In the genomic region with DNA sequence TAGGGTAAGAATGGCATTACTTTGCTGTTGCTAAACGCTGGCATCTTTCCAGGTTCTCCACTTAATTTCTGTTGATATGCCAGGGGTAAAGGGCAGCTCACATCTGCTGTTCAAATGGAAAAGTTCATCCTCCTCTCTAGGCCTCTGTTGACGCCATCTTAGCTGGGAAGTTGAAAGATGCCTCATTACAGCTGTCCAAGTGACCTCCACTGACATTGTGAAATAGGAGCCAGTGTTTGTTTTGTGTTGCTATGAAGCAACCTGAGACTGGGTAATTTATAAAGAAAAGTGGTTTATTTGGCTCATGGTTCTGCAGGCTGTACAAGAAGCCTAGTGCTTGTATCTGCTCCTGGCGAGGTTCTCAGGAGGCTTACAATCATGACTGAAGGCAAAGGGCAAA, we compare ENCODE assay signal across 1 cellular context.
TF ChIP-seq lines count a peak whose summit lies in the region.

No MANE protein-coding gene starts in this region.

TF ChIP-seq in HepG2, 621 proteins besides CTCF, POLR2A, EP300 and RAD21 (continued from another document and continues in another):
- TF ChIP-seq, protein P1, sequence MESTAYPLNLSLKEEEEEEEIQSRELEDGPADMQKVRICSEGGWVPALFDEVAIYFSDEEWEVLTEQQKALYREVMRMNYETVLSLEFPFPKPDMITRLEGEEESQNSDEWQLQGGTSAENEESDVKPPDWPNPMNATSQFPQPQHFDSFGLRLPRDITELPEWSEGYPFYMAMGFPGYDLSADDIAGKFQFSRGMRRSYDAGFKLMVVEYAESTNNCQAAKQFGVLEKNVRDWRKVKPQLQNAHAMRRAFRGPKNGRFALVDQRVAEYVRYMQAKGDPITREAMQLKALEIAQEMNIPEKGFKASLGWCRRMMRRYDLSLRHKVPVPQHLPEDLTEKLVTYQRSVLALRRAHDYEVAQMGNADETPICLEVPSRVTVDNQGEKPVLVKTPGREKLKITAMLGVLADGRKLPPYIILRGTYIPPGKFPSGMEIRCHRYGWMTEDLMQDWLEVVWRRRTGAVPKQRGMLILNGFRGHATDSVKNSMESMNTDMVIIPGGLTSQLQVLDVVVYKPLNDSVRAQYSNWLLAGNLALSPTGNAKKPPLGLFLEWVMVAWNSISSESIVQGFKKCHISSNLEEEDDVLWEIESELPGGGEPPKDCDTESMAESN (CRISPR knock-in tag; conservative IDR thresholded peaks at IDR 0.05) = peak; percentile 99
- TF ChIP-seq SSRP1 (CRISPR knock-in tag; IDR thresholded peaks at IDR 0.05) (no peak), PPARG (CRISPR knock-in tag; conservative IDR thresholded peaks at IDR 0.05) (peak; percentile 49; the same call in 1 of the 2 replicates), NCOR1 (IDR thresholded peaks at IDR 0.05; ENCODE audit: borderline replicate concordance, low read length) (peak; percentile 62; the same call in 1 of the 2 replicates), HES4 (CRISPR knock-in tag; IDR thresholded peaks at IDR 0.05; ENCODE audit: borderline replicate concordance) (no peak), NCOA5 (CRISPR knock-in tag; IDR thresholded peaks at IDR 0.05) (no peak), ZNF34 (CRISPR knock-in tag; IDR thresholded peaks at IDR 0.05; ENCODE audit: borderline replicate concordance) (no peak), TBL1XR1 (IDR thresholded peaks at IDR 0.05; ENCODE audit: borderline replicate concordance, low read length, partially characterized antibody) (peak; percentile 60), ZNF432 (CRISPR knock-in tag; IDR thresholded peaks at IDR 0.05; ENCODE audit: borderline replicate concordance) (no peak), NFATC3 (CRISPR knock-in tag; IDR thresholded peaks at IDR 0.05) (no peak), FOXK2 (IDR thresholded peaks at IDR 0.05) (no peak), ATF7 (IDR thresholded peaks at IDR 0.05) (peak; percentile 42; the same call in 1 of the 2 replicates), ATF7 (CRISPR knock-in tag; IDR thresholded peaks at IDR 0.05) (no peak), RNF2 (conservative IDR thresholded peaks at IDR 0.05; ENCODE audit: low read depth) (no peak), ZNF331 (CRISPR knock-in tag; IDR thresholded peaks at IDR 0.05) (peak; percentile 96), SUZ12 (IDR thresholded peaks at IDR 0.05; ENCODE audit: low read depth, low read length) (no peak), NR2C2 (CRISPR knock-in tag; IDR thresholded peaks at IDR 0.05; ENCODE audit: borderline replicate concordance) (peak; percentile 87), MED8 (CRISPR knock-in tag; IDR thresholded peaks at IDR 0.05; ENCODE audit: insufficient replicate concordance) (no peak), GPN1 (CRISPR knock-in tag; IDR thresholded peaks at IDR 0.05; ENCODE audit: borderline replicate concordance) (no peak), KMT2A (CRISPR knock-in tag; IDR thresholded peaks at IDR 0.05) (no peak), RFXANK (CRISPR knock-in tag; IDR thresholded peaks at IDR 0.05) (no peak), JUN (CRISPR knock-in tag; IDR thresholded peaks at IDR 0.05) (no peak), ZNF615 (CRISPR knock-in tag; IDR thresholded peaks at IDR 0.05; ENCODE audit: borderline replicate concordance) (no peak), FOSL2 (CRISPR knock-in tag; IDR thresholded peaks at IDR 0.05) (peak; percentile 76), ESRRA (CRISPR knock-in tag; IDR thresholded peaks at IDR 0.05; ENCODE audit: low read depth) (0 out of 2 replicates have a peak, but pooled peaks have one; percentile 60), GLI4 (CRISPR knock-in tag; IDR thresholded peaks at IDR 0.05; ENCODE audit: borderline replicate concordance) (no peak), MYC (CRISPR knock-in tag; IDR thresholded peaks at IDR 0.05; ENCODE audit: borderline replicate concordance) (no peak), ZNF816 (CRISPR knock-in tag; IDR thresholded peaks at IDR 0.05; ENCODE audit: borderline replicate concordance) (no peak), CREM (IDR thresholded peaks at IDR 0.05) (peak; percentile 30; the same call in 1 of the 2 replicates), CREM (CRISPR knock-in tag; IDR thresholded peaks at IDR 0.05) (no peak), ZMAT3 (CRISPR knock-in tag; conservative IDR thresholded peaks at IDR 0.05) (no peak), THAP11 (CRISPR knock-in tag; IDR thresholded peaks at IDR 0.05) (peak; percentile 75), RXRA (CRISPR knock-in tag; IDR thresholded peaks at IDR 0.05) (peak; percentile 33; the same call in 1 of the 2 replicates), KDM5B (CRISPR knock-in tag; IDR thresholded peaks at IDR 0.05; ENCODE audit: borderline replicate concordance) (no peak), STAG1 (CRISPR knock-in tag; IDR thresholded peaks at IDR 0.05) (no peak), ZNF282 (IDR thresholded peaks at IDR 0.05; ENCODE audit: partially characterized antibody) (no peak), SALL1 (CRISPR knock-in tag; IDR thresholded peaks at IDR 0.05) (peak; percentile 64; the same call in 1 of the 2 replicates)
- TF ChIP-seq, protein P2, sequence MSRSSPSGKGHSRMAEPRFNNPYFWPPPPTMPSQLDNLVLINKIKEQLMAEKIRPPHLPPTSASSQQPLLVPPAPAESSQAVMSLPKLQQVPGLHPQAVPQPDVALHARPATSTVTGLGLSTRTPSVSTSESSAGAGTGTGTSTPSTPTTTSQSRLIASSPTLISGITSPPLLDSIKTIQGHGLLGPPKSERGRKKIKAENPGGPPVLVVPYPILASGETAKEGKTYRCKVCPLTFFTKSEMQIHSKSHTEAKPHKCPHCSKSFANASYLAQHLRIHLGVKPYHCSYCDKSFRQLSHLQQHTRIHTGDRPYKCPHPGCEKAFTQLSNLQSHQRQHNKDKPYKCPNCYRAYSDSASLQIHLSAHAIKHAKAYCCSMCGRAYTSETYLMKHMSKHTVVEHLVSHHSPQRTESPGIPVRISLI (CRISPR knock-in tag; IDR thresholded peaks at IDR 0.05; ENCODE audit: borderline replicate concordance) = 0 out of 2 replicates have a peak, but pooled peaks have one; percentile 31
- TF ChIP-seq, protein P3, sequence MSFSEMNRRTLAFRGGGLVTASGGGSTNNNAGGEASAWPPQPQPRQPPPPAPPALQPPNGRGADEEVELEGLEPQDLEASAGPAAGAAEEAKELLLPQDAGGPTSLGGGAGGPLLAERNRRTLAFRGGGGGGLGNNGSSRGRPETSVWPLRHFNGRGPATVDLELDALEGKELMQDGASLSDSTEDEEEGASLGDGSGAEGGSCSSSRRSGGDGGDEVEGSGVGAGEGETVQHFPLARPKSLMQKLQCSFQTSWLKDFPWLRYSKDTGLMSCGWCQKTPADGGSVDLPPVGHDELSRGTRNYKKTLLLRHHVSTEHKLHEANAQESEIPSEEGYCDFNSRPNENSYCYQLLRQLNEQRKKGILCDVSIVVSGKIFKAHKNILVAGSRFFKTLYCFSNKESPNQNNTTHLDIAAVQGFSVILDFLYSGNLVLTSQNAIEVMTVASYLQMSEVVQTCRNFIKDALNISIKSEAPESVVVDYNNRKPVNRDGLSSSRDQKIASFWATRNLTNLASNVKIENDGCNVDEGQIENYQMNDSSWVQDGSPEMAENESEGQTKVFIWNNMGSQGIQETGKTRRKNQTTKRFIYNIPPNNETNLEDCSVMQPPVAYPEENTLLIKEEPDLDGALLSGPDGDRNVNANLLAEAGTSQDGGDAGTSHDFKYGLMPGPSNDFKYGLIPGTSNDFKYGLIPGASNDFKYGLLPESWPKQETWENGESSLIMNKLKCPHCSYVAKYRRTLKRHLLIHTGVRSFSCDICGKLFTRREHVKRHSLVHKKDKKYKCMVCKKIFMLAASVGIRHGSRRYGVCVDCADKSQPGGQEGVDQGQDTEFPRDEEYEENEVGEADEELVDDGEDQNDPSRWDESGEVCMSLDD (CRISPR knock-in tag; IDR thresholded peaks at IDR 0.05; ENCODE audit: borderline replicate concordance) = no peak
- TF ChIP-seq, protein P4, sequence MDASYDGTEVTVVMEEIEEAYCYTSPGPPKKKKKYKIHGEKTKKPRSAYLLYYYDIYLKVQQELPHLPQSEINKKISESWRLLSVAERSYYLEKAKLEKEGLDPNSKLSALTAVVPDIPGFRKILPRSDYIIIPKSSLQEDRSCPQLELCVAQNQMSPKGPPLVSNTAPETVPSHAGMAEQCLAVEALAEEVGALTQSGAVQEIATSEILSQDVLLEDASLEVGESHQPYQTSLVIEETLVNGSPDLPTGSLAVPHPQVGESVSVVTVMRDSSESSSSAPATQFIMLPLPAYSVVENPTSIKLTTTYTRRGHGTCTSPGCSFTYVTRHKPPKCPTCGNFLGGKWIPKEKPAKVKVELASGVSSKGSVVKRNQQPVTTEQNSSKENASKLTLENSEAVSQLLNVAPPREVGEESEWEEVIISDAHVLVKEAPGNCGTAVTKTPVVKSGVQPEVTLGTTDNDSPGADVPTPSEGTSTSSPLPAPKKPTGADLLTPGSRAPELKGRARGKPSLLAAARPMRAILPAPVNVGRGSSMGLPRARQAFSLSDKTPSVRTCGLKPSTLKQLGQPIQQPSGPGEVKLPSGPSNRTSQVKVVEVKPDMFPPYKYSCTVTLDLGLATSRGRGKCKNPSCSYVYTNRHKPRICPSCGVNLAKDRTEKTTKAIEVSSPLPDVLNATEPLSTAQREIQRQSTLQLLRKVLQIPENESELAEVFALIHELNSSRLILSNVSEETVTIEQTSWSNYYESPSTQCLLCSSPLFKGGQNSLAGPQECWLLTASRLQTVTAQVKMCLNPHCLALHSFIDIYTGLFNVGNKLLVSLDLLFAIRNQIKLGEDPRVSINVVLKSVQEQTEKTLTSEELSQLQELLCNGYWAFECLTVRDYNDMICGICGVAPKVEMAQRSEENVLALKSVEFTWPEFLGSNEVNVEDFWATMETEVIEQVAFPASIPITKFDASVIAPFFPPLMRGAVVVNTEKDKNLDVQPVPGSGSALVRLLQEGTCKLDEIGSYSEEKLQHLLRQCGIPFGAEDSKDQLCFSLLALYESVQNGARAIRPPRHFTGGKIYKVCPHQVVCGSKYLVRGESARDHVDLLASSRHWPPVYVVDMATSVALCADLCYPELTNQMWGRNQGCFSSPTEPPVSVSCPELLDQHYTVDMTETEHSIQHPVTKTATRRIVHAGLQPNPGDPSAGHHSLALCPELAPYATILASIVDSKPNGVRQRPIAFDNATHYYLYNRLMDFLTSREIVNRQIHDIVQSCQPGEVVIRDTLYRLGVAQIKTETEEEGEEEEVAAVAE (CRISPR knock-in tag; IDR thresholded peaks at IDR 0.05; ENCODE audit: borderline replicate concordance) = peak; percentile 75
- TF ChIP-seq, protein P5, sequence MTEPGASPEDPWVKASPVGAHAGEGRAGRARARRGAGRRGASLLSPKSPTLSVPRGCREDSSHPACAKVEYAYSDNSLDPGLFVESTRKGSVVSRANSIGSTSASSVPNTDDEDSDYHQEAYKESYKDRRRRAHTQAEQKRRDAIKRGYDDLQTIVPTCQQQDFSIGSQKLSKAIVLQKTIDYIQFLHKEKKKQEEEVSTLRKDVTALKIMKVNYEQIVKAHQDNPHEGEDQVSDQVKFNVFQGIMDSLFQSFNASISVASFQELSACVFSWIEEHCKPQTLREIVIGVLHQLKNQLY (CRISPR knock-in tag; IDR thresholded peaks at IDR 0.05) = no peak
- TF ChIP-seq, protein P6, sequence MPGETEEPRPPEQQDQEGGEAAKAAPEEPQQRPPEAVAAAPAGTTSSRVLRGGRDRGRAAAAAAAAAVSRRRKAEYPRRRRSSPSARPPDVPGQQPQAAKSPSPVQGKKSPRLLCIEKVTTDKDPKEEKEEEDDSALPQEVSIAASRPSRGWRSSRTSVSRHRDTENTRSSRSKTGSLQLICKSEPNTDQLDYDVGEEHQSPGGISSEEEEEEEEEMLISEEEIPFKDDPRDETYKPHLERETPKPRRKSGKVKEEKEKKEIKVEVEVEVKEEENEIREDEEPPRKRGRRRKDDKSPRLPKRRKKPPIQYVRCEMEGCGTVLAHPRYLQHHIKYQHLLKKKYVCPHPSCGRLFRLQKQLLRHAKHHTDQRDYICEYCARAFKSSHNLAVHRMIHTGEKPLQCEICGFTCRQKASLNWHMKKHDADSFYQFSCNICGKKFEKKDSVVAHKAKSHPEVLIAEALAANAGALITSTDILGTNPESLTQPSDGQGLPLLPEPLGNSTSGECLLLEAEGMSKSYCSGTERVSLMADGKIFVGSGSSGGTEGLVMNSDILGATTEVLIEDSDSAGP (CRISPR knock-in tag; IDR thresholded peaks at IDR 0.05; ENCODE audit: borderline replicate concordance) = no peak
- TF ChIP-seq, protein P7, sequence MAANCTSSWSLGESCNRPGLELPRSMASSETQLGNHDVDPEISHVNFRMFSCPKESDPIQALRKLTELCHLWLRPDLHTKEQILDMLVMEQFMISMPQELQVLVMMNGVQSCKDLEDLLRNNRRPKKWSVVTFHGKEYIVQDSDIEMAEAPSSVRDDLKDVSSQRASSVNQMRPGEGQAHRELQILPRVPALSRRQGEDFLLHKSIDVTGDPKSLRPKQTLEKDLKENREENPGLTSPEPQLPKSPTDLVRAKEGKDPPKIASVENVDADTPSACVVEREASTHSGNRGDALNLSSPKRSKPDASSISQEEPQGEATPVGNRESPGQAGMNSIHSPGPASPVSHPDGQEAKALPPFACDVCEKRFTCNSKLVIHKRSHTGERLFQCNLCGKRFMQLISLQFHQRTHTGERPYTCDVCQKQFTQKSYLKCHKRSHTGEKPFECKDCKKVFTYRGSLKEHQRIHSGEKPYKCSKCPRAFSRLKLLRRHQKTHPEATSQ (CRISPR knock-in tag; IDR thresholded peaks at IDR 0.05; ENCODE audit: borderline replicate concordance) = peak; percentile 47; the same call in 1 of the 2 replicates
- TF ChIP-seq, protein P8, sequence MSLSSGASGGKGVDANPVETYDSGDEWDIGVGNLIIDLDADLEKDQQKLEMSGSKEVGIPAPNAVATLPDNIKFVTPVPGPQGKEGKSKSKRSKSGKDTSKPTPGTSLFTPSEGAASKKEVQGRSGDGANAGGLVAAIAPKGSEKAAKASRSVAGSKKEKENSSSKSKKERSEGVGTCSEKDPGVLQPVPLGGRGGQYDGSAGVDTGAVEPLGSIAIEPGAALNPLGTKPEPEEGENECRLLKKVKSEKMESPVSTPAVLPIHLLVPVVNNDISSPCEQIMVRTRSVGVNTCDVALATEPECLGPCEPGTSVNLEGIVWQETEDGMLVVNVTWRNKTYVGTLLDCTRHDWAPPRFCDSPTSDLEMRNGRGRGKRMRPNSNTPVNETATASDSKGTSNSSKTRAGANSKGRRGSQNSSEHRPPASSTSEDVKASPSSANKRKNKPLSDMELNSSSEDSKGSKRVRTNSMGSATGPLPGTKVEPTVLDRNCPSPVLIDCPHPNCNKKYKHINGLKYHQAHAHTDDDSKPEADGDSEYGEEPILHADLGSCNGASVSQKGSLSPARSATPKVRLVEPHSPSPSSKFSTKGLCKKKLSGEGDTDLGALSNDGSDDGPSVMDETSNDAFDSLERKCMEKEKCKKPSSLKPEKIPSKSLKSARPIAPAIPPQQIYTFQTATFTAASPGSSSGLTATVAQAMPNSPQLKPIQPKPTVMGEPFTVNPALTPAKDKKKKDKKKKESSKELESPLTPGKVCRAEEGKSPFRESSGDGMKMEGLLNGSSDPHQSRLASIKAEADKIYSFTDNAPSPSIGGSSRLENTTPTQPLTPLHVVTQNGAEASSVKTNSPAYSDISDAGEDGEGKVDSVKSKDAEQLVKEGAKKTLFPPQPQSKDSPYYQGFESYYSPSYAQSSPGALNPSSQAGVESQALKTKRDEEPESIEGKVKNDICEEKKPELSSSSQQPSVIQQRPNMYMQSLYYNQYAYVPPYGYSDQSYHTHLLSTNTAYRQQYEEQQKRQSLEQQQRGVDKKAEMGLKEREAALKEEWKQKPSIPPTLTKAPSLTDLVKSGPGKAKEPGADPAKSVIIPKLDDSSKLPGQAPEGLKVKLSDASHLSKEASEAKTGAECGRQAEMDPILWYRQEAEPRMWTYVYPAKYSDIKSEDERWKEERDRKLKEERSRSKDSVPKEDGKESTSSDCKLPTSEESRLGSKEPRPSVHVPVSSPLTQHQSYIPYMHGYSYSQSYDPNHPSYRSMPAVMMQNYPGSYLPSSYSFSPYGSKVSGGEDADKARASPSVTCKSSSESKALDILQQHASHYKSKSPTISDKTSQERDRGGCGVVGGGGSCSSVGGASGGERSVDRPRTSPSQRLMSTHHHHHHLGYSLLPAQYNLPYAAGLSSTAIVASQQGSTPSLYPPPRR (CRISPR knock-in tag; IDR thresholded peaks at IDR 0.05; ENCODE audit: borderline replicate concordance) = 0 out of 2 replicates have a peak, but pooled peaks have one; percentile 29
